ENCODE assay signal across 1 cellular context in genomic region chr4:139607302-139608060, GRCh38.
TF ChIP-seq lines count a peak whose summit lies in the region.

No MANE protein-coding gene starts in this region.

TF ChIP-seq in SK-N-SH, 30 proteins besides CTCF, POLR2A, EP300 and RAD21 (continued from another document):
- no peak for TF ChIP-seq NFIC (IDR thresholded peaks at IDR 0.05; ENCODE audit: borderline replicate concordance)
- no peak for TF ChIP-seq JUND (IDR thresholded peaks at IDR 0.05)
- no peak for TF ChIP-seq MAX (IDR thresholded peaks at IDR 0.05; ENCODE audit: low read depth)
- TF ChIP-seq GATA2 (CRISPR knock-in tag; IDR thresholded peaks at IDR 0.05) = no peak
- no peak for TF ChIP-seq NRF1 (IDR thresholded peaks at IDR 0.05; ENCODE audit: low read depth, low read length)
- no peak for TF ChIP-seq PBX3 (IDR thresholded peaks at IDR 0.05)
- no peak for TF ChIP-seq ELF1 (IDR thresholded peaks at IDR 0.05)
